ENCODE assay signal across 8 cellular contexts in genomic region chr1:197902131-197902453, GRCh38.
DNase-seq lines count a peak whose midpoint lies in the region; ATAC-seq and TF ChIP-seq lines count a peak whose summit lies in the region.

No MANE protein-coding gene starts in this region.

- TF ChIP-seq CTCF in WERI-Rb-1 (IDR thresholded peaks at IDR 0.05; ENCODE audit: low read depth, low read length): no peak

- H3K4me3 Mint-ChIP-seq in stimulated activated naive CD8-positive, alpha-beta T cell treated with anti-CD3 and anti-CD28 coated beads, Interleukin-15, amount 100 ng/mL, for 72 hours: peak overlapping the region; percentile 78 to 87

- peak overlapping the region; percentile 38 to 91 for H3K27ac Mint-ChIP-seq in stimulated activated naive CD8-positive, alpha-beta T cell treated with anti-CD3 and anti-CD28 coated beads, Interleukin-15, amount 100 ng/mL, for 72 hours

- no peaks in the 10 kb centered on the region for H3K9me3 Mint-ChIP-seq in stimulated activated naive CD8-positive, alpha-beta T cell treated with anti-CD3 and anti-CD28 coated beads, Interleukin-15, amount 100 ng/mL, for 72 hours

- peak overlapping the region; percentile 99 for H3K27ac ChIP-seq in WERI-Rb-1

- ATAC-seq in stimulated activated naive CD8-positive, alpha-beta T cell treated with anti-CD3 and anti-CD28 coated beads, Interleukin-15, amount 100 ng/mL, for 72 hours: no peak
- ATAC-seq in HG03108 (IDR thresholded peaks at IDR 0.05; ENCODE audit: unreplicated experiment): no peak
- no peak for ATAC-seq in GM21723 (IDR thresholded peaks at IDR 0.05; ENCODE audit: unreplicated experiment)
- ATAC-seq in GM21825 (IDR thresholded peaks at IDR 0.05; ENCODE audit: unreplicated experiment): no peak

- no peaks in the 10 kb centered on the region for H3K27me3 ChIP-seq in WERI-Rb-1 (ENCODE audit: insufficient read depth, low read depth, severe bottlenecking)

- peak overlapping the region; percentile 76 for H3K4me3 ChIP-seq in WERI-Rb-1 (ENCODE audit: low read depth, low read length)
- H3K4me3 ChIP-seq in iPS-11a (ENCODE audit: low read depth, low read length): peak overlapping the region; percentile 73

- peak; percentile 38 for DNase-seq in NCI-H2196 (lab: John Stamatoyannopoulos, UW; ENCODE audit: unreplicated experiment)
- no peak for DNase-seq in NCI-H2196 treated with DMSO at 0.1 percent for 48 hours (lab: John Stamatoyannopoulos, UW; ENCODE audit: unreplicated experiment)
- no peak for DNase-seq in WERI-Rb-1
- no peak for DNase-seq in stimulated activated naive CD8-positive, alpha-beta T cell treated with anti-CD3 and anti-CD28 coated beads, Interleukin-15, amount 100 ng/mL, for 72 hours

- peaks cover 27% of the 10 kb centered on the region for H3K4me1 Mint-ChIP-seq in stimulated activated naive CD8-positive, alpha-beta T cell treated with anti-CD3 and anti-CD28 coated beads, Interleukin-15, amount 100 ng/mL, for 72 hours

- H3K36me3 ChIP-seq in WERI-Rb-1: no peaks in the 10 kb centered on the region; the same call in 1 of the 2 replicates

- H3K9me3 ChIP-seq in WERI-Rb-1 (ENCODE audit: severe bottlenecking): no peaks in the 10 kb centered on the region

- H3K27me3 Mint-ChIP-seq in stimulated activated naive CD8-positive, alpha-beta T cell treated with anti-CD3 and anti-CD28 coated beads, Interleukin-15, amount 100 ng/mL, for 72 hours: peaks cover 52% of the 10 kb centered on the region
